ENCODE assay signal across 26 cellular contexts in the genomic region with DNA sequence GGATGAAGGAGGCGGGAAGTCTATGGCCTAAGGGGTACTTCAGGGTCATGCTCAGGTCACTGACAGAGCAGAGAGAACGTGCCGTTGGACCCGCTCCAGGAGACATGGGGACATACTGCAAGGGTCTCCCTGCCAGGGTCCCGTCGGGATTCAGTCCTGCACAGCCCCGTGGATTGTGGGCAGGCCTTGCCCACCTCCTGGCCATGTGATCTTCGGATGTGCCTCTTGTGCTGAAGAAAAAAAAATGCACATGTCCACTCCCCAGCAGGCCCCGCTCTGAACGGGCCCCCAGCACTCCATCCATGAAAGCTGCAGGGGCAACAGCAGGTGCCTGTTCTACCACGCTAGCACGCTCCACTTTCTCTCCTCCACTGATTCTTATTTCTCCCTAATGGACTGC. TPM values are rescaled to one million over a fixed set of nuclear protein-coding genes. Genes with fewer than 3 reads are reported as not detected.
"Had no signal": no experiment of that assay in that cellular context is flagged by ENCODE, and none has a peak within 500 bp of the region (broad histone marks: within the 10 kb centered on the region; RNA-seq: fewer than 3 reads in every experiment).

No MANE protein-coding gene starts in this region.

- H3K4me1 ChIP-seq: colonic mucosa, esophagus squamous epithelium, left lung, lower lobe of right lung had no signal

- H3K9me3 ChIP-seq: colonic mucosa, esophagus squamous epithelium, gastrocnemius medialis, left lung, lower lobe of right lung had no signal

- H3K4me1 Mint-ChIP-seq: immature natural killer cell; naive thymus-derived CD4-positive, alpha-beta T cell had no signal

- DNase-seq: cerebellar nuclear complex; colonic mucosa; cortex of kidney; effector CD8-positive, alpha-beta T cell; erythroblast; esophagus squamous epithelium; foreskin fibroblast; foreskin melanocyte; gastrocnemius medialis; glutamatergic neuron; head of caudate nucleus; hypothalamus; immature natural killer cell; islet precursor cell; kidney; kidney glomerular epithelial cell; left lung; lower lobe of right lung; mesenchymal stem cell; midbrain; naive thymus-derived CD4-positive, alpha-beta T cell had no signal

- H3K27ac ChIP-seq: colonic mucosa, epithelial cell of prostate, esophagus squamous epithelium, gastrocnemius medialis, hepatocyte, left lung, lower lobe of right lung had no signal

- H3K4me3 Mint-ChIP-seq: dendritic cell treated with granulocyte-macrophage colony-stimulating factor and Interleukin-4, amounts not matched to agents 40 ng/mL and 50 ng/mL, for 4 days; immature natural killer cell; naive thymus-derived CD4-positive, alpha-beta T cell had no signal

- H3K27me3 ChIP-seq: colonic mucosa, gastrocnemius medialis, hepatocyte had no signal

- H3K36me3 Mint-ChIP-seq: immature natural killer cell; naive thymus-derived CD4-positive, alpha-beta T cell had no signal

- H3K36me3 ChIP-seq: colonic mucosa, esophagus squamous epithelium, gastrocnemius medialis, left lung, lower lobe of right lung had no signal

- H3K9me3 Mint-ChIP-seq: dendritic cell treated with granulocyte-macrophage colony-stimulating factor and Interleukin-4, amounts not matched to agents 40 ng/mL and 50 ng/mL, for 4 days; immature natural killer cell had no signal

- ATAC-seq: esophagus mucosa; gastrocnemius medialis; left lung; lower lobe of right lung; naive thymus-derived CD4-positive, alpha-beta T cell had no signal

- H3K27ac Mint-ChIP-seq: dendritic cell treated with granulocyte-macrophage colony-stimulating factor and Interleukin-4, amounts not matched to agents 40 ng/mL and 50 ng/mL, for 4 days; naive thymus-derived CD4-positive, alpha-beta T cell had no signal

- H3K4me3 ChIP-seq: colonic mucosa, esophagus squamous epithelium, gastrocnemius medialis, hepatocyte, left lung, lower lobe of right lung had no signal

RNA-seq across cellular contexts. Expression of gene ST8SIA2, which starts 22.9 kb away (rescaled TPM):
- total RNA-seq: esophagus squamous epithelium; gastrocnemius medialis; glomerular endothelial cell; lower lobe of right lung; naive thymus-derived CD4-positive, alpha-beta T cell had no signal
- polyA plus RNA-seq: immature natural killer cell; naive thymus-derived CD4-positive, alpha-beta T cell had no signal
